In genomic region chr17:7573324-7574080, GRCh38 we compare ENCODE assay signal across 1 cellular context.
TF ChIP-seq lines count a peak whose summit lies in the region.

No MANE protein-coding gene starts in this region.

TF ChIP-seq in K562, 482 proteins besides CTCF, POLR2A, EP300 and RAD21 (continues in another document):
- TF ChIP-seq HMGN3 (IDR thresholded peaks at IDR 0.05; ENCODE audit: borderline replicate concordance, extremely low read depth, insufficient read length, low read depth, low read length) (peak; percentile 19), SNAPC5 (CRISPR knock-in tag; IDR thresholded peaks at IDR 0.05) (no peak), RBFOX2 (IDR thresholded peaks at IDR 0.05; ENCODE audit: low read depth, low read length) (peak; percentile 90), ZNF408 (CRISPR knock-in tag; IDR thresholded peaks at IDR 0.05; ENCODE audit: low read depth) (no peak), MXD1 (CRISPR knock-in tag; IDR thresholded peaks at IDR 0.05; ENCODE audit: borderline replicate concordance, poor library complexity, severe bottlenecking) (peak; percentile 84), HNRNPH1 (optimal IDR thresholded peaks at IDR 0.05; ENCODE audit: low read depth, low read length) (peak; percentile 59), KLF6 (CRISPR knock-in tag; IDR thresholded peaks at IDR 0.05; ENCODE audit: borderline replicate concordance) (no peak), KDM1A (IDR thresholded peaks at IDR 0.05) (no peak), NR2C2 (CRISPR knock-in tag; IDR thresholded peaks at IDR 0.05) (no peak; the same call in 1 of the 2 replicates), NR2C2 (tag; IDR thresholded peaks at IDR 0.05) (peak; percentile 64), HES1 (IDR thresholded peaks at IDR 0.05; ENCODE audit: low read depth) (no peak), IRF9 (tag; IDR thresholded peaks at IDR 0.05) (peak; percentile 78), MLLT1 (IDR thresholded peaks at IDR 0.05) (peak in 1 of 2 experiments; percentile 10; a peak in 1 of 4 replicates), MAX (CRISPR knock-in tag; IDR thresholded peaks at IDR 0.05) (peak; percentile 88), FIP1L1 (IDR thresholded peaks at IDR 0.05; ENCODE audit: low read depth, low read length, poor library complexity, severe bottlenecking) (peak; percentile 69), ETS1 (conservative IDR thresholded peaks at IDR 0.05; ENCODE audit: control insufficient read depth, low read depth, low read length) (peak; percentile 45; the same call in 1 of the 2 replicates), ZC3H4 (CRISPR knock-in tag; IDR thresholded peaks at IDR 0.05; ENCODE audit: borderline replicate concordance) (peak; percentile 67; the same call in 1 of the 2 replicates), PKNOX1 (IDR thresholded peaks at IDR 0.05) (no peak), CHD1 (IDR thresholded peaks at IDR 0.05; ENCODE audit: low read length) (peak; percentile 78), HCFC1 (IDR thresholded peaks at IDR 0.05; ENCODE audit: low read depth, low read length) (0 out of 2 replicates have a peak, but pooled peaks have one; percentile 28), ELK3 (CRISPR knock-in tag; IDR thresholded peaks at IDR 0.05) (no peak), ATF7 (IDR thresholded peaks at IDR 0.05) (peak; percentile 70), U2AF1 (optimal IDR thresholded peaks at IDR 0.05; ENCODE audit: low read depth, low read length) (peak; percentile 37), RBBP5 (IDR thresholded peaks at IDR 0.05; ENCODE audit: borderline replicate concordance, insufficient read depth, low read length, poor library complexity, severe bottlenecking) (peak; percentile 25), ZNF175 (CRISPR knock-in tag; IDR thresholded peaks at IDR 0.05; ENCODE audit: low read depth) (0 out of 2 replicates have a peak, but pooled peaks have one; percentile 32), ZFP36 (IDR thresholded peaks at IDR 0.05; ENCODE audit: low read depth, low read length, partially characterized antibody) (no peak), CEBPB (tag; IDR thresholded peaks at IDR 0.05) (peak; percentile 98), DACH1 (IDR thresholded peaks at IDR 0.05; ENCODE audit: partially characterized antibody) (peak; percentile 19), ZNF253 (CRISPR knock-in tag; conservative IDR thresholded peaks at IDR 0.05) (no peak), EGR1 (conservative IDR thresholded peaks at IDR 0.05) (peak; percentile 83), TSHZ1 (CRISPR knock-in tag; IDR thresholded peaks at IDR 0.05) (no peak), ZNF740 (CRISPR knock-in tag; IDR thresholded peaks at IDR 0.05) (peak; percentile 96), ZNF740 (tag; IDR thresholded peaks at IDR 0.05) (peak in 1 of 2 experiments; percentile 87; a peak in 1 of 4 replicates), PTBP1 (IDR thresholded peaks at IDR 0.05; ENCODE audit: low read depth, low read length) (0 out of 2 replicates have a peak, but pooled peaks have one; percentile 26), ASH1L (IDR thresholded peaks at IDR 0.05; ENCODE audit: borderline replicate concordance, low read depth, partially characterized antibody) (no peak), KDM5B (IDR thresholded peaks at IDR 0.05; ENCODE audit: insufficient replicate concordance, low read depth, low read length) (peak; percentile 33), CHD2 (IDR thresholded peaks at IDR 0.05; ENCODE audit: low read depth, low read length) (peak; percentile 48; the same call in 1 of the 2 replicates), HNRNPUL1 (IDR thresholded peaks at IDR 0.05; ENCODE audit: low read length) (peak; percentile 74; the same call in 1 of the 2 replicates), NONO (IDR thresholded peaks at IDR 0.05; ENCODE audit: low read depth in 2 of 2, low read length in 1 of 2) (no peak), TFAP4 (CRISPR knock-in tag; IDR thresholded peaks at IDR 0.05; ENCODE audit: borderline replicate concordance) (peak; percentile 71; the same call in 1 of the 2 replicates), MAZ (CRISPR knock-in tag; conservative IDR thresholded peaks at IDR 0.05 in 1 of 2, IDR thresholded peaks at IDR 0.05 in 1 of 2) (peak; percentile 72 to 91), E2F6 (IDR thresholded peaks at IDR 0.05; ENCODE audit: borderline replicate concordance in 1 of 2, extremely low read depth in 1 of 2, insufficient read depth in 1 of 2, insufficient read length in 1 of 2, low read depth in 1 of 2, low read length in 1 of 2, poor library complexity in 1 of 2, severe bottlenecking in 1 of 2) (peak in 1 of 2 experiments; percentile 36), ARNT (IDR thresholded peaks at IDR 0.05) (no peak), PHF20 (IDR thresholded peaks at IDR 0.05; ENCODE audit: partially characterized antibody) (no peak), CCNT2 (IDR thresholded peaks at IDR 0.05; ENCODE audit: borderline replicate concordance, extremely low read depth, insufficient read length, low read depth, low read length) (peak; percentile 61), FOXK2 (conservative IDR thresholded peaks at IDR 0.05 in 1 of 2, IDR thresholded peaks at IDR 0.05 in 1 of 2; ENCODE audit: low read depth in 2 of 2) (peak; percentile 25 to 67; a peak in 1 of 4 replicates), SNRNP70 (optimal IDR thresholded peaks at IDR 0.05; ENCODE audit: low read depth, low read length) (peak; percentile 27), PCBP2 (IDR thresholded peaks at IDR 0.05; ENCODE audit: low read depth, low read length, poor library complexity, severe bottlenecking) (peak; percentile 6), PHB (CRISPR knock-in tag; IDR thresholded peaks at IDR 0.05) (no peak), NCOR1 (IDR thresholded peaks at IDR 0.05) (0 out of 2 replicates have a peak, but pooled peaks have one; percentile 31), GABPA (tag; conservative IDR thresholded peaks at IDR 0.05; ENCODE audit: low read depth) (peak; percentile 81), CREM (IDR thresholded peaks at IDR 0.05; ENCODE audit: low read depth) (peak; percentile 77)
